In the genomic region with DNA sequence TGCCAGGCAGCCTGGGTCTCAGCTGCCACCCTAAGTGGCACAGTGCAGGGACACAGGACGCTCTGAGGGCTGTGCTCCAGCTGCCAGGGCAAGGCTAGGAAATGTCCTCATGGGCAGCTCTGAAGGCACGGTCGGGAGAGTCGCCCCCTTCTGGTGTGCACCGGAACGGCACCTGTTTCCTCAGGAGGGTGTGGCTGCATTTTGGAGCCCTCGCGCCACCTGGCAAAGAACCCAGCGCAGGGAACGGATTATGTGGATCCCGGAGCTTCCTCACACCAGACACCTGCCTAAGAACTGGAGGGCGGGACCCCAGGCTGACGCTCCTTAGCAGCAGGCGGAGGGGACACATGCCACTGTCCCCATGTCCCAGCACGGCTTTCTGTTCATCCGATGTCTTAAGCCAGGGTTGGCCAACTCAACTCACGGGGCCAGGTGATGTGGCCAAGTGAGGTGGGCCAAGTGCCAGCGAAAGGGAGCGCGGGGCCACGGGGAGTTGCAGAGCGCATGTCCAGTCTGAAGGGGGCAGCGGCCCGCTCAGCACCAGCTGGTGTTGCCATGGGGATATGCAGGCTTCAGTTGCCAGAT, we compare ENCODE assay signal across 9 cellular contexts. TPM values are rescaled to one million over a fixed set of nuclear protein-coding genes. Genes with fewer than 3 reads are reported as not detected.
DNase-seq lines count a peak whose midpoint lies in the region; ATAC-seq and TF ChIP-seq lines count a peak whose summit lies in the region.
"Had no signal": no experiment of that assay in that cellular context is flagged by ENCODE, and none has a peak within 500 bp of the region (broad histone marks: within the 10 kb centered on the region; RNA-seq: fewer than 3 reads in every experiment).

No MANE protein-coding gene starts in this region.

- H3K9me3 ChIP-seq in A673 (ENCODE audit: low read depth, low read length, poor library complexity, severe bottlenecking) = no peaks in the 10 kb centered on the region

- H3K4me1 Mint-ChIP-seq in GM23338 = peaks cover 20% of the 10 kb centered on the region
- peaks cover 2% of the 10 kb centered on the region for H3K4me1 Mint-ChIP-seq in activated CD4-positive, alpha-beta memory T cell treated with anti-CD3 and anti-CD28 coated beads, Interleukin-2, amount 10 ng/mL, durations not matched to agents 7 days and 5 days

- intact Hi-C loops in A673 (cut with micrococcal nuclease; ENCODE audit: unreplicated experiment) = loop anchor here (5.0 to 10.0 kb wide), 2 partner anchors 288 to 626 kb away; no protein-coding TSS in a partner anchor

- peak; percentile 47 for DNase-seq in A673 (ENCODE audit: low spot score)
- DNase-seq in GM23338 (ENCODE audit: low spot score) = peak; percentile 86
- DNase-seq in activated CD4-positive, alpha-beta memory T cell treated with anti-CD3 and anti-CD28 coated beads, Interleukin-2, amount 10 ng/mL, durations not matched to agents 7 days and 5 days = peak; percentile 36
- DNase-seq in kidney epithelial cell (ENCODE audit: low read depth) = no peak
- DNase-seq in effector CD4-positive, alpha-beta T cell = no peak
- no peak for DNase-seq in ureter (ENCODE audit: low spot score)
- no peak for DNase-seq in amniotic stem cell (lab: John Stamatoyannopoulos, UW)

- no peaks in the 10 kb centered on the region; the same call in 2 of the 3 replicates for H3K36me3 Mint-ChIP-seq in GM23338 (ENCODE audit: low read depth)
- H3K36me3 Mint-ChIP-seq in activated CD4-positive, alpha-beta memory T cell treated with anti-CD3 and anti-CD28 coated beads, Interleukin-2, amount 10 ng/mL, durations not matched to agents 7 days and 5 days (ENCODE audit: low read depth) = no peaks in the 10 kb centered on the region

- no peak overlapping the region for H3K27ac ChIP-seq in A673 (ENCODE audit: low read depth, low read length, poor library complexity, severe bottlenecking)
- no peak overlapping the region for H3K27ac ChIP-seq in GM23338 (ENCODE audit: low read depth)

- no peak overlapping the region; the same call in 1 of the 2 replicates for H3K27ac Mint-ChIP-seq in GM23338
- H3K27ac Mint-ChIP-seq in activated CD4-positive, alpha-beta memory T cell treated with anti-CD3 and anti-CD28 coated beads, Interleukin-2, amount 10 ng/mL, durations not matched to agents 7 days and 5 days = no peak overlapping the region
- H3K27ac Mint-ChIP-seq: dendritic cell treated with granulocyte-macrophage colony-stimulating factor and Interleukin-4, amounts not matched to agents 40 ng/mL and 50 ng/mL, for 4 days had no signal

- H3F3A ChIP-seq in GM23338 (replicated peaks; ENCODE audit: low read depth) = no peaks in the 10 kb centered on the region

- H3K79me2 ChIP-seq in GM23338 (replicated peaks; ENCODE audit: insufficient read depth) = no peaks in the 10 kb centered on the region

- no peaks in the 10 kb centered on the region for H3K36me3 ChIP-seq in A673 (ENCODE audit: insufficient read depth, low read length, poor library complexity, severe bottlenecking)
- H3K36me3 ChIP-seq in GM23338 (ENCODE audit: insufficient read depth) = no peaks in the 10 kb centered on the region
- H3K36me3 ChIP-seq in kidney epithelial cell (ENCODE audit: control insufficient read depth, insufficient read depth, low read length) = no peaks in the 10 kb centered on the region

- H4K20me1 ChIP-seq in GM23338 (replicated peaks; ENCODE audit: insufficient read depth) = no peaks in the 10 kb centered on the region

- ATAC-seq in GM23338 = peak; percentile 68
- ATAC-seq in esophagus mucosa = no peak

- no TSS peak for BruUV-seq in A673 (replicated peaks; lab: Mats Ljungman, UMichigan)

- H2AFZ ChIP-seq in GM23338 = peak overlapping the region; percentile 90

- H3K9me3 Mint-ChIP-seq in GM23338 = peaks cover 12% of the 10 kb centered on the region; the same call in 2 of the 3 replicates
- H3K9me3 Mint-ChIP-seq in activated CD4-positive, alpha-beta memory T cell treated with anti-CD3 and anti-CD28 coated beads, Interleukin-2, amount 10 ng/mL, durations not matched to agents 7 days and 5 days = no peaks in the 10 kb centered on the region
- H3K9me3 Mint-ChIP-seq: dendritic cell treated with granulocyte-macrophage colony-stimulating factor and Interleukin-4, amounts not matched to agents 40 ng/mL and 50 ng/mL, for 4 days had no signal

- H3K4me3 Mint-ChIP-seq in GM23338 = no peak overlapping the region
- no peak overlapping the region for H3K4me3 Mint-ChIP-seq in activated CD4-positive, alpha-beta memory T cell treated with anti-CD3 and anti-CD28 coated beads, Interleukin-2, amount 10 ng/mL, durations not matched to agents 7 days and 5 days
- H3K4me3 Mint-ChIP-seq: dendritic cell treated with granulocyte-macrophage colony-stimulating factor and Interleukin-4, amounts not matched to agents 40 ng/mL and 50 ng/mL, for 4 days had no signal

- H3K9me2 ChIP-seq in GM23338 (ENCODE audit: insufficient read depth) = no peaks in the 10 kb centered on the region

- POLR2A ChIA-PET in A673 (lab: Charles Lee; ENCODE audit: low non-redundant PET) = no interaction called here
- POLR2A ChIA-PET in activated CD4-positive, alpha-beta memory T cell treated with anti-CD3 and anti-CD28 coated beads, Interleukin-2, amount 10 ng/mL, durations not matched to agents 7 days and 5 days (lab: Charles Lee) = interaction anchor here (0.9 kb wide), 1 partner anchor 258 kb away, joined by 3 read pairs; no protein-coding TSS in a partner anchor

- H3K27me3 ChIP-seq in A673 (replicated peaks; ENCODE audit: insufficient read depth, low read depth, low read length, poor library complexity) = no peaks in the 10 kb centered on the region
- no peaks in the 10 kb centered on the region; the same call in 1 of the 2 replicates for H3K27me3 ChIP-seq in GM23338 (ENCODE audit: insufficient read depth)
- H3K27me3 ChIP-seq in kidney epithelial cell (ENCODE audit: control insufficient read depth, insufficient read depth, low read length) = peaks cover 15% of the 10 kb centered on the region

- H3K4me3 ChIP-seq in A673 (ENCODE audit: low read depth, low read length, poor library complexity, severe bottlenecking) = no peak overlapping the region
- H3K4me3 ChIP-seq in GM23338 = 0 out of 2 replicates have a peak overlapping the region, but pooled peaks have one; percentile 39
- no peak overlapping the region for H3K4me3 ChIP-seq in kidney epithelial cell (ENCODE audit: low read depth, low read length)

- H3K27me3 Mint-ChIP-seq in GM23338 (ENCODE audit: insufficient read depth, low read depth, poor library complexity) = peaks cover 11% of the 10 kb centered on the region
- H3K27me3 Mint-ChIP-seq in activated CD4-positive, alpha-beta memory T cell treated with anti-CD3 and anti-CD28 coated beads, Interleukin-2, amount 10 ng/mL, durations not matched to agents 7 days and 5 days = peaks cover 9% of the 10 kb centered on the region

- TF ChIP-seq CTCF in A673 (conservative IDR thresholded peaks at IDR 0.05; ENCODE audit: low read depth, low read length) (peak; percentile 83), GM23338 (conservative IDR thresholded peaks at IDR 0.05; ENCODE audit: low read depth in 2 of 2) (peak; percentile 75 to 91), kidney epithelial cell (IDR thresholded peaks at IDR 0.05; ENCODE audit: insufficient read depth, low read length, poor library complexity, severe bottlenecking) (peak; percentile 42)

- CTCF ChIA-PET in A673 (lab: Charles Lee) = interaction anchor here (0.6 to 5.6 kb wide), 4 partner anchors 45 to 114 kb away, joined by 3 to 101 read pairs (median 4); no protein-coding TSS in a partner anchor
- CTCF ChIA-PET in activated CD4-positive, alpha-beta memory T cell treated with anti-CD3 and anti-CD28 coated beads, Interleukin-2, amount 10 ng/mL, durations not matched to agents 7 days and 5 days (lab: Charles Lee) = interaction anchor here (0.9 to 8.0 kb wide), 5 partner anchors 9 to 118 kb away, joined by 3 to 156 read pairs (median 3); no protein-coding TSS in a partner anchor

- H3K4me2 ChIP-seq in GM23338 = peak overlapping the region; percentile 66

- H3K4me1 ChIP-seq in A673 (ENCODE audit: insufficient read depth, low read length, poor library complexity, severe bottlenecking) = peaks cover 13% of the 10 kb centered on the region
- peaks cover 5% of the 10 kb centered on the region; the same call in 1 of the 2 replicates for H3K4me1 ChIP-seq in GM23338 (ENCODE audit: insufficient read depth)

TF ChIP-seq in GM23338, 12 proteins besides CTCF, POLR2A, EP300 and RAD21 (continues in another document):
- no peak for TF ChIP-seq POLR2AphosphoS5 (IDR thresholded peaks at IDR 0.05; ENCODE audit: low read depth)
- TF ChIP-seq STAT1 (IDR thresholded peaks at IDR 0.05; ENCODE audit: unreplicated experiment) = no peak
- no peak for TF ChIP-seq EZH2 (IDR thresholded peaks at IDR 0.05; ENCODE audit: low read depth, unreplicated experiment)
- no peak for TF ChIP-seq ZNF114 (CRISPR knock-in tag; IDR thresholded peaks at IDR 0.05)
- no peak for TF ChIP-seq JUNB (IDR thresholded peaks at IDR 0.05; ENCODE audit: unreplicated experiment)

RNA-seq across cellular contexts. Expression of a gene that starts 5.1 kb away (rescaled TPM):
- total RNA-seq in A673 (2021) (not detected in 2 replicates), kidney epithelial cell (not detected in 2 replicates), ureter (not detected), esophagus mucosa (not detected)
- not detected in 2 replicates for total RNA-seq in GM23338 (2014; rRNA removed; shearing (Covaris generic))
- polyA plus RNA-seq in GM23338 (2016; fragmentation: Nextera tagmentation; extraction: Ambion mirVana) = not detected in 2 replicates
- not detected for total RNA-seq in activated CD4-positive, alpha-beta memory T cell treated with anti-CD3 and anti-CD28 coated beads, Interleukin-2, amount 10 ng/mL, durations not matched to agents 7 days and 5 days

RNA-seq across cellular contexts. Expression of a gene that starts 36.0 kb away (rescaled TPM):
- total RNA-seq in A673 (2021) (not detected in 2 replicates), kidney epithelial cell (not detected in 2 replicates), ureter (not detected), esophagus mucosa (not detected)
- not detected in 2 replicates for total RNA-seq in GM23338 (2014; rRNA removed; shearing (Covaris generic))
- polyA plus RNA-seq in GM23338 (2016; fragmentation: Nextera tagmentation; extraction: Ambion mirVana) = not detected in 2 replicates
- total RNA-seq in activated CD4-positive, alpha-beta memory T cell treated with anti-CD3 and anti-CD28 coated beads, Interleukin-2, amount 10 ng/mL, durations not matched to agents 7 days and 5 days = not detected

Comparison
In these comparisons a context has a peak if more than half of its experiments do, and no peak if none do; other contexts are left out.
1. DNase-seq: peak in A673 (single experiment), GM23338 (single experiment) and activated CD4-positive, alpha-beta memory T cell treated with anti-CD3 and anti-CD28 coated beads, Interleukin-2, amount 10 ng/mL, durations not matched to agents 7 days and 5 days (single experiment); none in kidney epithelial cell (single experiment), effector CD4-positive, alpha-beta T cell (single experiment), ureter (single experiment) and amniotic stem cell (single experiment).
2. Peak in every context shown above with its lines, with median percentiles within 50 percentile points of each other: CTCF ChIP-seq.